Comparison of ENCODE assay signal across 17 cellular contexts in the genomic region with DNA sequence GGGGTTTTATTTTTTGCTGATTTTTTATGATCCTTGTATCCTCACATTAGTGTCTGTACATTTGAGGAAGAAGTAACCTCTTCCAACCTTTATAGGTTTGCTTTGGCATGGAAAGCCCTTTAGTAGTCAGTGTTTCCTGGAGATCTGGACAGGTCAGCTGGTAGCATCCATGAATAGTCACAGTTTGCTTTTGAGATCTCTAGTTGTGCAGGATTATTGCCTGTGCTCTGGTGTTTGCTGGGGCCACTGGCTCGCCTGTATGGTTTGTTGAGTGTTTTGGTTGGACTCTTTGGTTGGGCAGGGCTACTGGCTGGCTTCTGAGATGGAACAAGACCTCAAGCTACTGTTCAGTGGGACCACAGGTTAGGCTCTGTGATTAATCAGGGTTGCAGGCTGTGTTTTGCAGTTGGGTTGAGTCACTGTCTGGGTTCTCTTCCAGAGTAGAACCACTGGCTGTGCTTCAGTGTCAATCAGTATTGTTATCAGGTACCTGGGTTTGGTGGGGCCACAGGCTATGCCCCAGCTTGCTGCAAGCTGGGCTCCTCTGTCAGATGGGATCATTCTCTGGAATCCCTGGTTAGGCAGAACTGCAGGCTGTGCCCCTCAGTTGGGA. TPM values are rescaled to one million over a fixed set of nuclear protein-coding genes. Genes with fewer than 3 reads are reported as not detected.
DNase-seq lines count a peak whose midpoint lies in the region; ATAC-seq lines count a peak whose summit lies in the region.
"Had no signal": no experiment of that assay in that cellular context is flagged by ENCODE, and none has a peak within 500 bp of the region (broad histone marks: within the 10 kb centered on the region; RNA-seq: fewer than 3 reads in every experiment).

No MANE protein-coding gene starts in this region.

- in situ Hi-C loops in HAP-1 (cut with MboI; ENCODE audit: low sequenced_read_pairs): no loop called here

- peak overlapping the region; percentile 73 to 91 for H3K27ac Mint-ChIP-seq in T-cell
- H3K27ac Mint-ChIP-seq in central memory CD8-positive, alpha-beta T cell (ENCODE audit: low read depth): peak overlapping the region; percentile 86
- H3K27ac Mint-ChIP-seq in natural killer cell treated with Interleukin-12 subunit alpha and Interleukin-12 subunit beta and Interleukin-15 and Interleukin-18, amount 100 ng/mL, for 72 hours: peak overlapping the region; percentile 19 to 36

- ATAC-seq in activated CD4-positive, CD25-positive, alpha-beta regulatory T cell treated with anti-CD3 and anti-CD28 coated beads, Interleukin-2, amount 50 U/mL, for 24 hours: peak; percentile 57 to 72
- peak in 1 of 4 experiments; percentile 12 for ATAC-seq in T-cell (replicated peaks in 1 of 4)
- no peak for ATAC-seq in central memory CD8-positive, alpha-beta T cell (replicated peaks; ENCODE audit: extremely low read depth, poor library complexity, severe bottlenecking)
- no peak for ATAC-seq in natural killer cell treated with Interleukin-12 subunit alpha and Interleukin-12 subunit beta and Interleukin-15 and Interleukin-18, amount 100 ng/mL, for 72 hours
- ATAC-seq in HG02798 (IDR thresholded peaks at IDR 0.05; ENCODE audit: poor library complexity, unreplicated experiment): no peak

- no peaks in the 10 kb centered on the region for H3K4me1 ChIP-seq in HAP-1
- H3K4me1 ChIP-seq: colonic mucosa had no signal

- no peaks in the 10 kb centered on the region for H3K27me3 Mint-ChIP-seq in T-cell
- no peaks in the 10 kb centered on the region for H3K27me3 Mint-ChIP-seq in central memory CD8-positive, alpha-beta T cell
- no peaks in the 10 kb centered on the region for H3K27me3 Mint-ChIP-seq in natural killer cell treated with Interleukin-12 subunit alpha and Interleukin-12 subunit beta and Interleukin-15 and Interleukin-18, amount 100 ng/mL, for 72 hours

- peaks cover 68% of the 10 kb centered on the region for H3K36me3 Mint-ChIP-seq in T-cell
- peaks cover 23% of the 10 kb centered on the region for H3K36me3 Mint-ChIP-seq in central memory CD8-positive, alpha-beta T cell (ENCODE audit: insufficient read depth)
- peaks cover 55% of the 10 kb centered on the region for H3K36me3 Mint-ChIP-seq in natural killer cell treated with Interleukin-12 subunit alpha and Interleukin-12 subunit beta and Interleukin-15 and Interleukin-18, amount 100 ng/mL, for 72 hours

- H3K9me3 Mint-ChIP-seq in T-cell: peaks cover 19 to 39% (median 29%) of the 10 kb centered on the region in 3 donors
- H3K9me3 Mint-ChIP-seq in central memory CD8-positive, alpha-beta T cell: peaks cover 13% of the 10 kb centered on the region
- peaks cover 15% of the 10 kb centered on the region for H3K9me3 Mint-ChIP-seq in natural killer cell treated with Interleukin-12 subunit alpha and Interleukin-12 subunit beta and Interleukin-15 and Interleukin-18, amount 100 ng/mL, for 72 hours

- DNase-seq in activated CD4-positive, CD25-positive, alpha-beta regulatory T cell treated with anti-CD3 and anti-CD28 coated beads, Interleukin-2, amount 50 U/mL, for 72 hours: no peak
- no peak for DNase-seq in T-cell
- DNase-seq in central memory CD8-positive, alpha-beta T cell (ENCODE audit: low spot score in 2 of 2): no peak
- DNase-seq in natural killer cell treated with Interleukin-12 subunit alpha and Interleukin-12 subunit beta and Interleukin-15 and Interleukin-18, amount 100 ng/mL, for 72 hours (ENCODE audit: low spot score): no peak
- no peak for DNase-seq in HAP-1 (ENCODE audit: low spot score in 2 of 2)
- DNase-seq in NK-92 treated with Interleukin-12 subunit alpha and Interleukin-12 subunit beta, amount 100 ng/mL, for 24 hours (lab: John Stamatoyannopoulos, UW): no peak
- DNase-seq: anterior cingulate cortex, colonic mucosa, left lung, NCI-H2171 treated with DMSO at 0.1 percent for 48 hours, retina, SHP77, T1000, upper lobe of left lung had no signal

- H3K9me3 ChIP-seq in HAP-1: no peaks in the 10 kb centered on the region
- H3K9me3 ChIP-seq: colonic mucosa had no signal

- POLR2A ChIA-PET in T-cell (lab: Charles Lee): interaction anchor here (0.6 to 0.7 kb wide), 3 partner anchors 14 to 311 kb away, joined by 3 to 4 read pairs (median 3); no protein-coding TSS in a partner anchor

- H3K4me3 ChIP-seq in HAP-1: no peak overlapping the region
- H3K4me3 ChIP-seq: colonic mucosa, hepatocyte, left lung, upper lobe of left lung had no signal

- H3K4me3 Mint-ChIP-seq in T-cell: peak overlapping the region in 1 of 3 donors; percentile 18
- no peak overlapping the region for H3K4me3 Mint-ChIP-seq in central memory CD8-positive, alpha-beta T cell
- peak overlapping the region; percentile 21 for H3K4me3 Mint-ChIP-seq in natural killer cell treated with Interleukin-12 subunit alpha and Interleukin-12 subunit beta and Interleukin-15 and Interleukin-18, amount 100 ng/mL, for 72 hours

- no peaks in the 10 kb centered on the region for H3K36me3 ChIP-seq in HAP-1 (replicated peaks)
- H3K36me3 ChIP-seq: colonic mucosa, upper lobe of left lung had no signal

- CTCF ChIA-PET in T-cell (lab: Charles Lee): no interaction called here

- H3K4me1 Mint-ChIP-seq in T-cell: peaks cover 79 to 88% (median 84%) of the 10 kb centered on the region in 3 donors
- H3K4me1 Mint-ChIP-seq in central memory CD8-positive, alpha-beta T cell: peaks cover 84% of the 10 kb centered on the region
- peaks cover 59 to 82% of the 10 kb centered on the region in 2 donors for H3K4me1 Mint-ChIP-seq in natural killer cell treated with Interleukin-12 subunit alpha and Interleukin-12 subunit beta and Interleukin-15 and Interleukin-18, amount 100 ng/mL, for 72 hours (ENCODE audit: low read depth in 2 of 2)

- H3K27me3 ChIP-seq in HAP-1 (ENCODE audit: low read depth): no peaks in the 10 kb centered on the region
- H3K27me3 ChIP-seq: colonic mucosa, hepatocyte, left lung, upper lobe of left lung had no signal

RNA-seq across cellular contexts. Expression of a gene that starts 20.0 kb away (rescaled TPM):
- total RNA-seq in T-cell: 100 to 1,000 TPM in 1 of 5 donors, 10 to 100 TPM in 4; 80.8 to 104 (median 82.0) TPM
- 10 to 100 TPM; 36.8 to 54.0 TPM for total RNA-seq in natural killer cell treated with Interleukin-12 subunit alpha and Interleukin-12 subunit beta and Interleukin-15 and Interleukin-18, amount 100 ng/mL, for 72 hours

Comparison
In these comparisons a context has a peak if more than half of its experiments do, and no peak if none do; other contexts are left out.
1. ATAC-seq: peak in activated CD4-positive, CD25-positive, alpha-beta regulatory T cell treated with anti-CD3 and anti-CD28 coated beads, Interleukin-2, amount 50 U/mL, for 24 hours (2 of 2); none in central memory CD8-positive, alpha-beta T cell (single experiment), natural killer cell treated with Interleukin-12 subunit alpha and Interleukin-12 subunit beta and Interleukin-15 and Interleukin-18, amount 100 ng/mL, for 72 hours (0 of 2) and HG02798 (single experiment).
2. H3K27ac Mint-ChIP-seq: peak in every context shown above with its lines; median percentile 86 in central memory CD8-positive, alpha-beta T cell; 82 in T-cell; 28 in natural killer cell treated with Interleukin-12 subunit alpha and Interleukin-12 subunit beta and Interleukin-15 and Interleukin-18, amount 100 ng/mL, for 72 hours.